In genomic region chr7:22671177-22671879, GRCh38 we compare ENCODE assay signal across 21 cellular contexts.
DNase-seq lines count a peak whose midpoint lies in the region; ATAC-seq and TF ChIP-seq lines count a peak whose summit lies in the region.
"Had no signal": no experiment of that assay in that cellular context is flagged by ENCODE, and none has a peak within 500 bp of the region (broad histone marks: within the 10 kb centered on the region; RNA-seq: fewer than 3 reads in every experiment).

No MANE protein-coding gene starts in this region.

- no peaks in the 10 kb centered on the region for H3K27me3 ChIP-seq in adipocyte (replicated peaks; ENCODE audit: control insufficient read depth, insufficient read depth, low read length)
- H3K27me3 ChIP-seq: SJSA1 had no signal

- H3K4me3 ChIP-seq in AG10803 (ENCODE audit: low read length) (no peak overlapping the region), adipocyte (ENCODE audit: low read length) (no peak overlapping the region)
- H3K4me3 ChIP-seq: SJSA1, skin epidermis had no signal

- ATAC-seq in GM21528 (IDR thresholded peaks at IDR 0.05; ENCODE audit: low FRiP score, unreplicated experiment) = no peak
- ATAC-seq: left colon had no signal

- no peaks in the 10 kb centered on the region for H3K9me3 ChIP-seq in adipocyte (ENCODE audit: control insufficient read depth, low read length)
- H3K9me3 ChIP-seq: SJSA1 had no signal

- DNase-seq in AG10803 (ENCODE audit: low read depth) = peak; percentile 69
- peak; percentile 23 for DNase-seq in GM03348 (ENCODE audit: low spot score)
- peak; percentile 51 for DNase-seq in adipocyte (ENCODE audit: low read depth)
- peak; percentile 74 for DNase-seq in iris pigment epithelial cell (ENCODE audit: low read depth)
- no peak for DNase-seq in GF-D8 (lab: John Stamatoyannopoulos, UW)
- no peak for DNase-seq in SW480 (ENCODE audit: low spot score)
- DNase-seq in NCI-H226 = no peak
- DNase-seq: activated CD4-positive, alpha-beta T cell treated with anti-CD3 and anti-CD28 coated beads, Interleukin-2, amount 50 U/mL, for 1 hour; activated naive CD4-positive, alpha-beta T cell treated with anti-CD3 and anti-CD28 coated beads, Interleukin-2, amount 50 U/mL, for 16 hours; activated T-cell treated with anti-CD3 and anti-CD28 coated beads for 4 hours; CD4-positive, CD25-positive, alpha-beta regulatory T cell; DMS79 treated with DMSO at 0.1 percent for 48 hours; left colon; NCI-H1694 treated with DMSO at 0.1 percent for 48 hours; OCI-M1; posterior cingulate gyrus; stimulated activated CD4-positive, alpha-beta T cell treated with anti-CD3 and anti-CD28 coated beads, Interleukin-4, amount 100 ng/mL, for 24 hours; stimulated activated CD8-positive, alpha-beta memory T cell treated with anti-CD3 and anti-CD28 coated beads, Interleukin-4, amount 100 ng/mL, for 48 hours had no signal

- H3K4me1 ChIP-seq in adipocyte (ENCODE audit: control insufficient read depth, insufficient read depth, low read length) = no peaks in the 10 kb centered on the region

- no peaks in the 10 kb centered on the region for H3K36me3 ChIP-seq in adipocyte (ENCODE audit: control insufficient read depth, insufficient read depth, low read length, severe bottlenecking)
- H3K36me3 ChIP-seq: SJSA1 had no signal

- no peak overlapping the region for H3K9ac ChIP-seq in adipocyte (ENCODE audit: low read length)

- no peak for TF ChIP-seq CTCF in AG10803 (conservative IDR thresholded peaks at IDR 0.05; ENCODE audit: low read length)

Comparison
In these comparisons a context has a peak if more than half of its experiments do, and no peak if none do; other contexts are left out.
1. DNase-seq: peak in AG10803 (single experiment), GM03348 (single experiment), adipocyte (single experiment) and iris pigment epithelial cell (single experiment); none in GF-D8 (single experiment), SW480 (single experiment) and NCI-H226 (single experiment).